Comparison of ENCODE assay signal across 33 cellular contexts in the genomic region with DNA sequence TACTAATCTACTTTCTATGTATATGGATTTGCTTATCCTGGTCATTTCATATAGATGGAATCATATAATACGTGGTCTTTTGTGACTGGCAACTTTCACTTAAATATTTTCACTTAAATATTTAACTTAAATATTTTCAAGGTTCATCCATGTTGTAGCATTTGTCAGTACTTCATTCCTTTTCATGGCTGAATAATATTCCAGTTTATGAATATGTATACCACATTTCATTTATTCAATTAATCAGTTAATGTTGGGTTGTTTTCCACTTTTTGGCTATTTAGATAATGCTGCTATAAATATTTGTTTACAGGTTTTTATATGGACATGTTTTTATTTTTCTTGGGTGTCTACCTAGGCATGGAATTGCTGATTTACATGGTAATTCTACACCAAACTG.
"Had no signal": no experiment of that assay in that cellular context is flagged by ENCODE, and none has a peak within 500 bp of the region (broad histone marks: within the 10 kb centered on the region; RNA-seq: fewer than 3 reads in every experiment).

No MANE protein-coding gene starts in this region.

- ATAC-seq: activated CD8-positive, alpha-beta T cell treated with anti-CD3 and anti-CD28 coated beads for 36 hours; activated naive CD4-positive, alpha-beta T cell treated with anti-CD3 and anti-CD28 coated beads, Interleukin-2, amount 50 U/mL, for 72 hours; activated T-cell treated with anti-CD3 and anti-CD28 coated beads, Interleukin-2, amount 50 U/mL, for 4 hours; activated T-cell treated with anti-CD3 and anti-CD28 coated beads, Interleukin-2, amount 50 U/mL, for 72 hours; activated T-helper 17 cell treated with anti-CD3 and anti-CD28 coated beads, Interleukin-2, amount 50 U/mL, for 72 hours; body of pancreas had no signal

- DNase-seq: activated B cell treated with CpG ODN at 0.5 μM for 24 hours; activated CD4-positive, alpha-beta memory T cell treated with anti-CD3 and anti-CD28 coated beads for 36 hours; activated CD4-positive, alpha-beta T cell treated with anti-CD3 and anti-CD28 coated beads for 4 hours; activated CD4-positive, alpha-beta T cell treated with anti-CD3 and anti-CD28 coated beads, Interleukin-2, amount 10 ng/mL, durations not matched to agents 24 days and 14 days; activated CD4-positive, alpha-beta T cell treated with anti-CD3 and anti-CD28 coated beads, Interleukin-2, amount 50 U/mL, for 1 hour; activated CD4-positive, alpha-beta T cell treated with anti-CD3 and anti-CD28 coated beads, Interleukin-2, amount 50 U/mL, for 4 hours; activated CD4-positive, CD25-positive, alpha-beta regulatory T cell treated with anti-CD3 and anti-CD28 coated beads, Interleukin-2, amount 50 U/mL, for 72 hours; activated CD8-positive, alpha-beta memory T cell treated with anti-CD3 and anti-CD28 coated beads, Interleukin-2, amount 50 U/mL, for 4 hours; activated CD8-positive, alpha-beta T cell treated with anti-CD3 and anti-CD28 coated beads for 36 hours; activated effector memory CD4-positive, alpha-beta T cell treated with anti-CD3 and anti-CD28 coated beads, Interleukin-2, amount 50 U/mL, for 16 hours; activated gamma-delta T cell treated with Interleukin-2 at 50 U/mL for 16 hours; activated naive CD4-positive, alpha-beta T cell; activated naive CD4-positive, alpha-beta T cell treated with anti-CD3 and anti-CD28 coated beads for 36 hours; activated naive CD4-positive, alpha-beta T cell treated with anti-CD3 and anti-CD28 coated beads, Interleukin-2, amount 50 U/mL, for 16 hours; activated naive CD8-positive, alpha-beta T cell treated with anti-CD3 and anti-CD28 coated beads for 36 hours; activated T-cell treated with anti-CD3 and anti-CD28 coated beads for 4 hours; activated T-cell treated with anti-CD3 and anti-CD28 coated beads, Interleukin-2, amount 50 U/mL, for 1 hour; activated T-cell treated with anti-CD3 and anti-CD28 coated beads, Interleukin-2, amount 50 U/mL, for 4 hours; activated T-cell treated with anti-CD3 and anti-CD28 coated beads, Interleukin-2, amount 50 U/mL, for 72 hours; adrenal gland; amniotic stem cell; aorta; body of pancreas; brain microvascular endothelial cell; central memory CD4-positive, alpha-beta T cell; T-helper 2 cell; T-helper 9 cell had no signal

- H3K27me3 ChIP-seq: adrenal gland, body of pancreas, brain microvascular endothelial cell, breast epithelium had no signal

- H3K9me3 ChIP-seq: body of pancreas had no signal

- H3K27ac ChIP-seq: adrenal gland, body of pancreas, brain microvascular endothelial cell, breast epithelium, VCaP had no signal

- FAIRE-seq: astrocyte, TTC549 had no signal

- H3K4me1 ChIP-seq: breast epithelium had no signal

- H3K4me3 ChIP-seq: adrenal gland, body of pancreas, breast epithelium had no signal
